28 cellular contexts compared by ENCODE assay signal in the genomic region with DNA sequence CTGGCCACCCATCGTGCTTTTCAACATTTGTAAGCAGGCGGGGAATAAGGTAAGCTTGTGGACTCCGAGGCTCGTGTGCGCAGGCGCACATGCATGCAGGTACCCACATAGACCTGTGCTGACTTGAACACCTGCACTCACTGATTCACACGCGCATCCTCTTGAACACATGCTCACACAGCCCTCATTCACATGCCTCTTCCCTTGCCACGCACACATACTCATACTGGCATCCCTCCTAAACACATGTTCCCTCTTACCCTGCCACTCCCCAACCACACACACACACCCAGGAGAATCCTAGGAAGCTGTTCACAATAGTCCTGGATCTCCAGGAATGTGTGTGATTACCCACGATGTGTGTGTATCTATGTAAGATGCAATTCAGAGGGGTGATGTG. TPM values are rescaled to one million over a fixed set of nuclear protein-coding genes. Genes with fewer than 3 reads are reported as not detected.
"Had no signal": no experiment of that assay in that cellular context is flagged by ENCODE, and none has a peak within 500 bp of the region (broad histone marks: within the 10 kb centered on the region; RNA-seq: fewer than 3 reads in every experiment).

No MANE protein-coding gene starts in this region.

- FAIRE-seq: colon, pancreas had no signal

- H3K4me3 ChIP-seq: gastroesophageal sphincter, pancreas, psoas muscle, transverse colon, uterus had no signal

- H3K27me3 ChIP-seq: pancreas, uterus had no signal

- DNase-seq: activated CD4-positive, alpha-beta T cell treated with anti-CD3 and anti-CD28 coated beads for 4 hours; activated CD4-positive, alpha-beta T cell treated with anti-CD3 and anti-CD28 coated beads, Interleukin-2, amount 50 U/mL, for 4 hours; activated CD4-positive, CD25-positive, alpha-beta regulatory T cell; activated naive CD4-positive, alpha-beta T cell; activated T-cell treated with anti-CD3 and anti-CD28 coated beads for 4 hours; activated T-cell treated with anti-CD3 and anti-CD28 coated beads, Interleukin-2, amount 50 U/mL, for 72 hours; dermis blood vessel endothelial cell; effector CD4-positive, alpha-beta T cell; hippocampal formation; left cardiac atrium; left ventricle myocardium superior; naive B cell; nephron progenitor cell; pancreas; psoas muscle; stimulated activated CD4-positive, alpha-beta T cell treated with anti-CD3 and anti-CD28 coated beads, Interleukin-2, amount 100 ng/mL, for 48 hours; stimulated activated naive CD4-positive, alpha-beta T cell treated with Interleukin-2 at 50 U/mL for 16 hours; transverse colon; uterus had no signal

- H3K9me3 ChIP-seq: gastroesophageal sphincter, neutrophil, pancreas, psoas muscle, transverse colon, uterus had no signal

- H3K27ac ChIP-seq: epithelial cell of prostate, gastroesophageal sphincter, neutrophil, pancreas, psoas muscle, transverse colon, uterus had no signal

- H3K36me3 ChIP-seq: gastroesophageal sphincter, neutrophil, pancreas, transverse colon, uterus had no signal

- H3K4me1 ChIP-seq: gastroesophageal sphincter, pancreas, psoas muscle, transverse colon, uterus had no signal

RNA-seq across cellular contexts. Expression of a gene that starts 44.1 kb away (rescaled TPM):
- total RNA-seq: activated naive CD4-positive, alpha-beta T cell treated with anti-CD3 and anti-CD28 coated beads, Interleukin-2, amount 50 U/mL, for 72 hours; activated T-cell treated with anti-CD3 and anti-CD28 coated beads, Interleukin-2, amount 50 U/mL, for 72 hours; dermis blood vessel endothelial cell; gastroesophageal sphincter; left cardiac atrium; left ventricle myocardium superior; lung microvascular endothelial cell; mucosa of gallbladder; pancreas; T-helper 1 cell treated with Interleukin-12 subunit alpha and Interleukin-12 subunit beta and Interleukin-4 antibody, amounts not matched to agents 30 ng/mL and 1 ng/mL, for 36 hours; temporal lobe; transverse colon; uterus had no signal
- polyA plus RNA-seq: pancreas had no signal
